Comparison of ENCODE assay signal across 11 cellular contexts in the genomic region with DNA sequence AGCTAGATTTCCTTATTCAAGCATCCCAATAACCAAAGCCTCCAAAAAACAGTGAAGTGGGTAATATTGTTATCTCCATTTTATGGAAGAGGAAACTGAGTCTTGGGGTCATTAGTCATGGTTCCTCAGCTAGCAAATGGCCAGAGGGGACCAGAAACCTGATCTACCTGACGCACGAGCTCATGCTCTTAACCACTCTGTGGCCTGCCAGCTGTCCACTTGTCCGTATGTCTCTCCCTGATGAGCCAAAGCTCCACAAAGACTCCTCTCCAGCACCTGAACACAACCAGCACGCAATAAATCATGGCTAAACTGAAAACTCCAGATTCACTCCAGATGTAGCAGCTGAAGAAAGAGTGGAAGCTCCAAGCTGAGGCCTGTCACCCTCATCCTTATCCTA. TPM values are rescaled to one million over a fixed set of nuclear protein-coding genes. Genes with fewer than 3 reads are reported as not detected.
DNase-seq lines count a peak whose midpoint lies in the region; TF ChIP-seq lines count a peak whose summit lies in the region.
"Had no signal": no experiment of that assay in that cellular context is flagged by ENCODE, and none has a peak within 500 bp of the region (broad histone marks: within the 10 kb centered on the region; RNA-seq: fewer than 3 reads in every experiment).

No MANE protein-coding gene starts in this region.

- no peak for TF ChIP-seq CTCF in Calu3 (IDR thresholded peaks at IDR 0.05; ENCODE audit: unreplicated experiment)
- no peak for TF ChIP-seq CTCF in nephron progenitor cell (IDR thresholded peaks at IDR 0.05)

- BruUV-seq in Calu3 (replicated peaks; lab: Mats Ljungman, UMichigan) = no TSS peak

- peaks cover 9% of the 10 kb centered on the region for H3K9me3 Mint-ChIP-seq in Calu3 (ENCODE audit: low read depth, unreplicated experiment)
- H3K9me3 Mint-ChIP-seq in nephron progenitor cell = peaks cover 10% of the 10 kb centered on the region

- DNase-seq in COLO668 (lab: John Stamatoyannopoulos, UW; ENCODE audit: unreplicated experiment) = peak; percentile 37
- no peak for DNase-seq in Calu3
- peak; percentile 90 for DNase-seq in SHP77 (lab: John Stamatoyannopoulos, UW)
- DNase-seq in nephron progenitor cell = no peak
- DNase-seq in foreskin melanocyte = no peak
- no peak for DNase-seq in NCI-H128 (lab: John Stamatoyannopoulos, UW; ENCODE audit: unreplicated experiment)
- DNase-seq: BE2C; CD4-positive, alpha-beta memory T cell; COR-L47; GM23248 had no signal

- H3K27ac Mint-ChIP-seq in Calu3 (ENCODE audit: unreplicated experiment) (peak overlapping the region; percentile 4), nephron progenitor cell (peak overlapping the region; percentile 11)
- H3K27ac Mint-ChIP-seq: CD4-positive, alpha-beta memory T cell had no signal

- H3K4me1 Mint-ChIP-seq in Calu3 (ENCODE audit: low read depth, unreplicated experiment) = peaks cover 78% of the 10 kb centered on the region
- H3K4me1 Mint-ChIP-seq in nephron progenitor cell = peaks cover 14% of the 10 kb centered on the region

- H3K4me3 Mint-ChIP-seq in Calu3 (ENCODE audit: low read depth, unreplicated experiment) (no peak overlapping the region), nephron progenitor cell (no peak overlapping the region)
- H3K4me3 Mint-ChIP-seq: CD4-positive, alpha-beta memory T cell had no signal

- H3K36me3 Mint-ChIP-seq in Calu3 (ENCODE audit: insufficient read depth, unreplicated experiment) (peaks cover 22% of the 10 kb centered on the region), nephron progenitor cell (ENCODE audit: low read depth) (peaks cover 4% of the 10 kb centered on the region)
- H3K36me3 Mint-ChIP-seq: CD4-positive, alpha-beta memory T cell had no signal

- CTCF ChIA-PET in Calu3 (lab: Charles Lee) = no interaction called here

- intact Hi-C loops in Calu3 (cut with micrococcal nuclease; ENCODE audit: unreplicated experiment) = no loop called here

- H3K27me3 Mint-ChIP-seq in Calu3 (ENCODE audit: unreplicated experiment) (no peaks in the 10 kb centered on the region), nephron progenitor cell (ENCODE audit: low read depth, poor library complexity) (peaks cover 15% of the 10 kb centered on the region)

RNA-seq across cellular contexts. Expression of gene CAPN8, which starts 5.8 kb away (rescaled TPM):
- total RNA-seq in Calu3 (2022) = 108 and 158 TPM in 2 replicates
- total RNA-seq: Daoy, GM23248 had no signal

RNA-seq across cellular contexts. Expression of gene CAPN2, which starts 52.6 kb away (rescaled TPM):
- total RNA-seq in Calu3 (2022) = 250 and 266 TPM in 2 replicates

Comparison
In these comparisons a context has a peak if more than half of its experiments do, and no peak if none do; other contexts are left out.
1. DNase-seq: peak in COLO668 (single experiment) and SHP77 (2 of 2); none in Calu3 (single experiment), nephron progenitor cell (single experiment), foreskin melanocyte (single experiment) and NCI-H128 (single experiment).